ENCODE assay signal across 1 cellular context in genomic region chr5:43514816-43515677, GRCh38.
TF ChIP-seq lines count a peak whose summit lies in the region.

TSS of gene C5orf34 (minus strand) at chr5:43515148. CDS start at chr5:43509339, 5,809 bp downstream.

TF ChIP-seq in HEK293, 187 proteins besides CTCF, POLR2A, EP300 and RAD21 (continued from another document):
- TF ChIP-seq ZNF362 (tag by site-specific recombination; IDR thresholded peaks at IDR 0.05) (peak; percentile 94), ZNF629 (tag by site-specific recombination; IDR thresholded peaks at IDR 0.05) (0 out of 2 replicates have a peak, but pooled peaks have one; percentile 36), TRIM28 (IDR thresholded peaks at IDR 0.05; ENCODE audit: borderline replicate concordance, low read length) (peak; percentile 61; the same call in 1 of the 2 replicates), ZNF791 (tag by site-specific recombination; IDR thresholded peaks at IDR 0.05) (no peak), PRDM1 (tag by site-specific recombination; IDR thresholded peaks at IDR 0.05) (peak; percentile 95), SETDB1 (IDR thresholded peaks at IDR 0.05; ENCODE audit: insufficient read length, low read length) (peak; percentile 10), OVOL3 (tag by site-specific recombination; IDR thresholded peaks at IDR 0.05) (0 out of 2 replicates have a peak, but pooled peaks have one; percentile 13), YY1 (tag by site-specific recombination; IDR thresholded peaks at IDR 0.05) (peak; percentile 60)
